22 cellular contexts compared by ENCODE assay signal in genomic region chr10:84224411-84225028, GRCh38. TPM values are rescaled to one million over a fixed set of nuclear protein-coding genes. Genes with fewer than 3 reads are reported as not detected.
DNase-seq lines count a peak whose midpoint lies in the region; ATAC-seq, FAIRE-seq and TF ChIP-seq lines count a peak whose summit lies in the region.
"Had no signal": no experiment of that assay in that cellular context is flagged by ENCODE, and none has a peak within 500 bp of the region (broad histone marks: within the 10 kb centered on the region; RNA-seq: fewer than 3 reads in every experiment).

No MANE protein-coding gene starts in this region.

- H3K27ac ChIP-seq in GM12878 (ENCODE audit: control insufficient read depth, insufficient read depth), result no peak overlapping the region
- no peak overlapping the region for H3K27ac ChIP-seq in uterus
- H3K27ac ChIP-seq: GM23248, left ventricle myocardium inferior, testis had no signal

- TF ChIP-seq RAD21 in Ishikawa (IDR thresholded peaks at IDR 0.05; ENCODE audit: low read depth), result no peak
- no peak for TF ChIP-seq RAD21 in GM12878 (IDR thresholded peaks at IDR 0.05; ENCODE audit: insufficient read depth, low read depth, low read length)

- H3K36me3 ChIP-seq in GM12878 (ENCODE audit: control insufficient read depth in 2 of 2, insufficient read depth in 2 of 2, low read length in 1 of 2) (no peaks in the 10 kb centered on the region), uterus (no peaks in the 10 kb centered on the region)
- H3K36me3 ChIP-seq: BE2C, left ventricle myocardium inferior had no signal

- no TSS peak for BruUV-seq in GM12878 (replicated peaks; lab: Mats Ljungman, UMichigan)

- H3K4me1 ChIP-seq in GM12878 (ENCODE audit: control insufficient read depth, insufficient read depth, low read length) (no peaks in the 10 kb centered on the region), uterus (no peaks in the 10 kb centered on the region)
- H3K4me1 ChIP-seq: BE2C, left ventricle myocardium inferior, testis had no signal

- FAIRE-seq in GM12878 (lab: Jason Lieb, UNC), result no peak
- FAIRE-seq: GM12892 had no signal

- TF ChIP-seq CTCF in GM12878 (IDR thresholded peaks at IDR 0.05 in 2 of 3, conservative IDR thresholded peaks at IDR 0.05 in 1 of 3; ENCODE audit: control insufficient read depth in 2 of 3, extremely low read depth in 1 of 3, insufficient read depth in 1 of 3, low read depth in 3 of 3, low read length in 3 of 3) (no peak), uterus (IDR thresholded peaks at IDR 0.05) (no peak)

- CTCF ChIA-PET in GM12878 (lab: Yijun Ruan, JAX), result interaction anchor here (0.6 to 1.4 kb wide), 3 partner anchors 10 to 76 kb away, joined by 3 read pairs; no protein-coding TSS in a partner anchor

- SMC1A ChIA-PET in GM12878 (lab: Charles Lee; ENCODE audit: uncharacterized antibody, unreplicated experiment), result no interaction called here

- intact Hi-C loops in GM12878 (cut with micrococcal nuclease; ENCODE audit: unreplicated experiment), result no loop called here
- intact Hi-C loops in uterus (cut with DNase I; ENCODE audit: low total_unique reads), result no loop called here

- RAD21 ChIA-PET in GM12878 (lab: Charles Lee; ENCODE audit: unreplicated experiment), result no interaction called here

- ATAC-seq in GM12878, result 0 out of 3 replicates have a peak, but pooled peaks have one; percentile 30

- H4K20me1 ChIP-seq in GM12878 (ENCODE audit: control insufficient read depth, insufficient read depth), result no peaks in the 10 kb centered on the region

- no peak for TF ChIP-seq POLR2A in GM12878 (IDR thresholded peaks at IDR 0.05; ENCODE audit: low read depth, low read length)
- no peak for TF ChIP-seq POLR2A in uterus (IDR thresholded peaks at IDR 0.05)

- no peaks in the 10 kb centered on the region for H3K79me2 ChIP-seq in GM12878 (ENCODE audit: control insufficient read depth, insufficient read depth, low read length)

- H3K27me3 ChIP-seq in GM12878 (replicated peaks in 1 of 2; ENCODE audit: control insufficient read depth in 2 of 2, insufficient read depth in 2 of 2, low read length in 1 of 2) (no peaks in the 10 kb centered on the region; a peak in 1 of 4 replicates), uterus (no peaks in the 10 kb centered on the region)
- H3K27me3 ChIP-seq: BE2C, testis had no signal

- H2AFZ ChIP-seq in GM12878 (ENCODE audit: control insufficient read depth, low read depth, low read length), result no peak overlapping the region
- H2AFZ ChIP-seq: GM23248 had no signal

- H3K4me3 ChIP-seq in GM12878 (no peak overlapping the region), uterus (no peak overlapping the region)
- H3K4me3 ChIP-seq: GM23248, left ventricle myocardium inferior, smooth muscle cell, testis had no signal

- TF ChIP-seq EP300 in Ishikawa (IDR thresholded peaks at IDR 0.05; ENCODE audit: borderline replicate concordance) (no peak), GM12878 (IDR thresholded peaks at IDR 0.05; ENCODE audit: borderline replicate concordance in 1 of 2, control insufficient read depth in 1 of 2, low read depth in 2 of 2, low read length in 2 of 2) (no peak)

- 6% methylated on average over 6 of the region's 6 CpGs for WGBS in GM12878 (ENCODE audit: insufficient coverage, insufficient replicate concordance, low lambda C conversion rate, missing lambda C conversion rate)

- H3K4me2 ChIP-seq in GM12878 (ENCODE audit: control insufficient read depth, insufficient read depth), result no peak overlapping the region
- H3K4me2 ChIP-seq: smooth muscle cell had no signal

- DNase-seq in EH (ENCODE audit: low read depth), result peak; percentile 2
- DNase-seq in GM12878 (ENCODE audit: low read depth, low spot score), result no peak
- DNase-seq in myocyte (ENCODE audit: low read depth), result peak; percentile 24
- no peak for DNase-seq in uterus
- DNase-seq in stimulated activated naive CD4-positive, alpha-beta T cell (lab: John Stamatoyannopoulos, UW), result no peak
- DNase-seq in mesenteric fat pad (ENCODE audit: low spot score), result no peak
- DNase-seq: activated CD4-positive, CD25-positive, alpha-beta regulatory T cell treated with anti-CD3 and anti-CD28 coated beads, Interleukin-2, amount 50 U/mL, for 72 hours; activated gamma-delta T cell; anterior cingulate cortex; BE2C; foreskin fibroblast; GF-D8; GM23248; left ventricle myocardium inferior; NCI-H1930; NCI-H446; testis had no signal

- H3K9ac ChIP-seq in GM12878 (ENCODE audit: control insufficient read depth, insufficient read depth, low read length), result no peak overlapping the region
- H3K9ac ChIP-seq: GM23248 had no signal

- H3K9me3 ChIP-seq in GM12878 (replicated peaks; ENCODE audit: control insufficient read depth, insufficient read depth, low read length) (peaks cover under 1% of the 10 kb centered on the region; the same call in 1 of the 3 replicates), uterus (no peaks in the 10 kb centered on the region)
- H3K9me3 ChIP-seq: BE2C, left ventricle myocardium inferior, testis had no signal

- POLR2A ChIA-PET in GM12878 (lab: Charles Lee), result no interaction called here

- in situ Hi-C loops in GM12878 (cut with MboI), result no loop called here

RNA-seq across cellular contexts. Expression of gene LRIT2, which starts 0.8 kb away (rescaled TPM):
- not detected in 2 replicates for total RNA-seq in GM12878 (2013; cell fraction: nucleolus; rRNA removed)
- not detected in 2 replicates for total RNA-seq in GM12878 (2014; rRNA removed)
- total RNA-seq in GM12878 (2014; rRNA removed; fragmentation: Illumina TruSeq; extraction: Trizol), result not detected in 2 replicates
- total RNA-seq in GM12878 (2021), result not detected in 2 replicates
- polyA plus RNA-seq in GM12878 (2011; ENCODE audit: low read depth), result not detected
- not detected in 2 replicates for polyA plus RNA-seq in GM12878 (2011; rRNA removed)
- polyA plus RNA-seq in GM12878 (2011; cell fraction: cytosol; rRNA removed), result not detected in 2 replicates
- polyA plus RNA-seq in GM12878 (2011; cell fraction: nucleus; rRNA removed), result not detected in 2 replicates
- not detected in 2 replicates for polyA plus RNA-seq in GM12878 (2012)
- polyA plus RNA-seq in GM12878 (2014; fragmentation: Illumina TruSeq; extraction: Trizol), result not detected in 2 replicates
- polyA plus RNA-seq in GM12878 (2014; fragmentation: Nextera tagmentation; extraction: Ambion mirVana), result not detected
- not detected in 2 replicates for polyA plus RNA-seq in GM12878 (2014; rRNA removed)
- polyA plus RNA-seq in GM12878 (2016; fragmentation: Nextera tagmentation; extraction: Ambion mirVana), result not detected
- polyA minus RNA-seq in GM12878 (2011; rRNA and poly(A)+ RNA removed), result not detected in 2 replicates
- not detected in 2 replicates for polyA minus RNA-seq in GM12878 (2011; cell fraction: cytosol; rRNA and poly(A)+ RNA removed)
- polyA minus RNA-seq in GM12878 (2011; cell fraction: nucleus; rRNA and poly(A)+ RNA removed), result not detected in 2 replicates
- not detected in 2 replicates for total RNA-seq in myocyte
- polyA plus RNA-seq in myocyte (2012), result not detected
- not detected for total RNA-seq in uterus
- not detected for total RNA-seq in mesenteric fat pad
- total RNA-seq: cerebellum, GM23248, HT1080, left ventricle myocardium inferior, smooth muscle cell had no signal
- polyA plus RNA-seq: GM23248, smooth muscle cell had no signal

RNA-seq across cellular contexts. Expression of gene LRIT1, which starts 16.8 kb away (rescaled TPM):
- not detected in 2 replicates for total RNA-seq in GM12878 (2013; cell fraction: nucleolus; rRNA removed)
- total RNA-seq in GM12878 (2014; rRNA removed), result not detected in 2 replicates
- total RNA-seq in GM12878 (2014; rRNA removed; fragmentation: Illumina TruSeq; extraction: Trizol), result not detected in 2 replicates
- not detected in 2 replicates for total RNA-seq in GM12878 (2021)
- not detected for polyA plus RNA-seq in GM12878 (2011; ENCODE audit: low read depth)
- not detected in 2 replicates for polyA plus RNA-seq in GM12878 (2011; rRNA removed)
- polyA plus RNA-seq in GM12878 (2011; cell fraction: cytosol; rRNA removed), result not detected in 2 replicates
- polyA plus RNA-seq in GM12878 (2011; cell fraction: nucleus; rRNA removed), result not detected in 2 replicates
- not detected in 2 replicates for polyA plus RNA-seq in GM12878 (2012)
- polyA plus RNA-seq in GM12878 (2014; fragmentation: Illumina TruSeq; extraction: Trizol), result not detected in 2 replicates
- polyA plus RNA-seq in GM12878 (2014; fragmentation: Nextera tagmentation; extraction: Ambion mirVana), result not detected
- polyA plus RNA-seq in GM12878 (2014; rRNA removed), result not detected in 2 replicates
- not detected for polyA plus RNA-seq in GM12878 (2016; fragmentation: Nextera tagmentation; extraction: Ambion mirVana)
- polyA minus RNA-seq in GM12878 (2011; rRNA and poly(A)+ RNA removed), result not detected in 2 replicates
- polyA minus RNA-seq in GM12878 (2011; cell fraction: cytosol; rRNA and poly(A)+ RNA removed), result not detected in 2 replicates
- polyA minus RNA-seq in GM12878 (2011; cell fraction: nucleus; rRNA and poly(A)+ RNA removed), result not detected in 2 replicates
- 0.11 TPM in 1 of 2 replicates, not detected in the other for total RNA-seq in myocyte
- not detected for polyA plus RNA-seq in myocyte (2012)
- not detected for total RNA-seq in uterus
- not detected for total RNA-seq in mesenteric fat pad
- total RNA-seq: cerebellum, GM23248, HT1080, left ventricle myocardium inferior, smooth muscle cell had no signal
- polyA plus RNA-seq: GM23248, smooth muscle cell had no signal

RNA-seq across cellular contexts. Expression of gene RGR, which starts 20.3 kb away (rescaled TPM):
- not detected in 2 replicates for total RNA-seq in GM12878 (2013; cell fraction: nucleolus; rRNA removed)
- total RNA-seq in GM12878 (2014; rRNA removed), result not detected in 2 replicates
- not detected in 2 replicates for total RNA-seq in GM12878 (2014; rRNA removed; fragmentation: Illumina TruSeq; extraction: Trizol)
- not detected in 2 replicates for total RNA-seq in GM12878 (2021)
- not detected for polyA plus RNA-seq in GM12878 (2011; ENCODE audit: low read depth)
- not detected in 2 replicates for polyA plus RNA-seq in GM12878 (2011; rRNA removed)
- polyA plus RNA-seq in GM12878 (2011; cell fraction: cytosol; rRNA removed), result not detected in 2 replicates
- not detected in 2 replicates for polyA plus RNA-seq in GM12878 (2011; cell fraction: nucleus; rRNA removed)
- not detected in 2 replicates for polyA plus RNA-seq in GM12878 (2012)
- not detected in 2 replicates for polyA plus RNA-seq in GM12878 (2014; fragmentation: Illumina TruSeq; extraction: Trizol)
- polyA plus RNA-seq in GM12878 (2014; fragmentation: Nextera tagmentation; extraction: Ambion mirVana), result not detected
- not detected in 2 replicates for polyA plus RNA-seq in GM12878 (2014; rRNA removed)
- not detected for polyA plus RNA-seq in GM12878 (2016; fragmentation: Nextera tagmentation; extraction: Ambion mirVana)
- not detected in 2 replicates for polyA minus RNA-seq in GM12878 (2011; rRNA and poly(A)+ RNA removed)
- polyA minus RNA-seq in GM12878 (2011; cell fraction: cytosol; rRNA and poly(A)+ RNA removed), result not detected in 2 replicates
- polyA minus RNA-seq in GM12878 (2011; cell fraction: nucleus; rRNA and poly(A)+ RNA removed), result not detected in 2 replicates
- 2.3 and 8.2 TPM in 2 replicates for total RNA-seq in myocyte
- polyA plus RNA-seq in myocyte (2012), result 0.58 TPM
- total RNA-seq in uterus, result not detected
- total RNA-seq in mesenteric fat pad, result not detected
- total RNA-seq: GM23248, HT1080, smooth muscle cell had no signal
- polyA plus RNA-seq: GM23248, smooth muscle cell had no signal

RNA-seq across cellular contexts. Expression of gene CDHR1, which starts 30.2 kb away (rescaled TPM):
- total RNA-seq in GM12878 (2013; cell fraction: nucleolus; rRNA removed), result 0.20 and 0.40 TPM in 2 replicates
- total RNA-seq in GM12878 (2014; rRNA removed) (0.17 and 0.27 TPM in 2 replicates), GM12878 (2014; rRNA removed; fragmentation: Illumina TruSeq; extraction: Trizol) (0.22 and 0.23 TPM in 2 replicates), GM12878 (2021) (0.41 and 0.82 TPM in 2 replicates), myocyte (0.05 and 0.86 TPM in 2 replicates), uterus (1 to 10 TPM in 2 of 4 donors, under 1 TPM in 1, not detected in 1; under 0.01 to 1.5 (median 1.0) TPM), mesenteric fat pad (0.35 TPM)
- polyA plus RNA-seq in GM12878 (2011; ENCODE audit: low read depth), result 0.46 TPM
- polyA plus RNA-seq in GM12878 (2011; rRNA removed) (2.3 and 3.0 TPM in 2 replicates), GM12878 (2014; fragmentation: Illumina TruSeq; extraction: Trizol) (0.48 and 0.71 TPM in 2 replicates), GM12878 (2014; fragmentation: Nextera tagmentation; extraction: Ambion mirVana) (under 1 TPM; 0.20 to 0.24 TPM), GM12878 (2014; rRNA removed) (0.52 and 0.58 TPM in 2 replicates), GM12878 (2016; fragmentation: Nextera tagmentation; extraction: Ambion mirVana) (under 1 TPM; 0.28 to 0.40 TPM)
- polyA plus RNA-seq in GM12878 (2011; cell fraction: cytosol; rRNA removed), result 2.1 and 2.9 TPM in 2 replicates
- polyA plus RNA-seq in GM12878 (2011; cell fraction: nucleus; rRNA removed), result 10.9 and 15.4 TPM in 2 replicates
- 0.42 and 0.81 TPM in 2 replicates for polyA plus RNA-seq in GM12878 (2012)
- 1.4 TPM in 2 replicates for polyA minus RNA-seq in GM12878 (2011; rRNA and poly(A)+ RNA removed)
- 0.62 and 1.5 TPM in 2 replicates for polyA minus RNA-seq in GM12878 (2011; cell fraction: cytosol; rRNA and poly(A)+ RNA removed)
- 1.2 and 1.8 TPM in 2 replicates for polyA minus RNA-seq in GM12878 (2011; cell fraction: nucleus; rRNA and poly(A)+ RNA removed)
- 0.37 TPM for polyA plus RNA-seq in myocyte (2012)
- total RNA-seq: GM23248, HT1080 had no signal
- polyA plus RNA-seq: GM23248 had no signal

RNA-seq across cellular contexts. Expression of gene GPR15LG, which starts 50.9 kb away (rescaled TPM):
- not detected in 2 replicates for total RNA-seq in GM12878 (2013; cell fraction: nucleolus; rRNA removed)
- 1.2 and 2.0 TPM in 2 replicates for total RNA-seq in GM12878 (2014; rRNA removed)
- 1.1 and 1.4 TPM in 2 replicates for total RNA-seq in GM12878 (2014; rRNA removed; fragmentation: Illumina TruSeq; extraction: Trizol)
- 1.3 and 1.5 TPM in 2 replicates for total RNA-seq in GM12878 (2021)
- polyA plus RNA-seq in GM12878 (2011; ENCODE audit: low read depth), result 0.96 TPM
- 5.9 and 12.2 TPM in 2 replicates for polyA plus RNA-seq in GM12878 (2011; rRNA removed)
- polyA plus RNA-seq in GM12878 (2011; cell fraction: cytosol; rRNA removed), result 13.3 and 14.9 TPM in 2 replicates
- 4.2 and 5.7 TPM in 2 replicates for polyA plus RNA-seq in GM12878 (2011; cell fraction: nucleus; rRNA removed)
- polyA plus RNA-seq in GM12878 (2012), result 0.58 and 0.80 TPM in 2 replicates
- polyA plus RNA-seq in GM12878 (2014; fragmentation: Illumina TruSeq; extraction: Trizol), result 0.73 and 1.7 TPM in 2 replicates
- polyA plus RNA-seq in GM12878 (2014; fragmentation: Nextera tagmentation; extraction: Ambion mirVana), result 1 to 10 TPM; 1.2 TPM
- polyA plus RNA-seq in GM12878 (2014; rRNA removed), result 0.80 and 1.5 TPM in 2 replicates
- 1 to 10 TPM; 4.2 to 5.0 TPM for polyA plus RNA-seq in GM12878 (2016; fragmentation: Nextera tagmentation; extraction: Ambion mirVana)
- polyA minus RNA-seq in GM12878 (2011; rRNA and poly(A)+ RNA removed), result 4.2 and 10.5 TPM in 2 replicates
- 2.9 and 5.5 TPM in 2 replicates for polyA minus RNA-seq in GM12878 (2011; cell fraction: cytosol; rRNA and poly(A)+ RNA removed)
- 2.2 and 3.6 TPM in 2 replicates for polyA minus RNA-seq in GM12878 (2011; cell fraction: nucleus; rRNA and poly(A)+ RNA removed)
- not detected in 2 replicates for total RNA-seq in myocyte
- polyA plus RNA-seq in myocyte (2012), result not detected
- total RNA-seq in uterus, result not detected
- not detected for total RNA-seq in mesenteric fat pad
- total RNA-seq: GM23248, HT1080, left ventricle myocardium inferior, testis had no signal
- polyA plus RNA-seq: GM23248 had no signal

Comparison
In these comparisons a context has a peak if more than half of its experiments do, and no peak if none do; other contexts are left out.
1. DNase-seq: peak in EH (single experiment) and myocyte (single experiment); none in GM12878 (single experiment), uterus (0 of 2), stimulated activated naive CD4-positive, alpha-beta T cell (0 of 6) and mesenteric fat pad (single experiment).